In the genomic region with DNA sequence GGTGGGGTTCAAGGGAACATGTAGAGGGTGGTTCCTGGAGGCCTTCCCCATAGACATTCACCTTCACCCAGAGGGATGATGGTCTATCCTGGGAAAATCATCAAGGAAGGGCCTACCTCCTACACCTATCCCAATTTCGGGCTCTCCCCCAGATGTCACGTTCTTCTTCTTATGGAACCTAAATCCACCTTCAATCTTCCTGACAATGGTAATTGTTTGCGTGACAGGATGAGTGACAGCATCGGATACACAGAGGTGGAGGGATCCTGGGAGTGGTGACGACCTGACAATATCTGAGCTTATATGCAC, we compare ENCODE assay signal across 2 cellular contexts.
TF ChIP-seq lines count a peak whose summit lies in the region.

No MANE protein-coding gene starts in this region.

TF ChIP-seq in WTC11, 78 proteins besides CTCF, POLR2A, EP300 and RAD21:
- TF ChIP-seq, protein P1, sequence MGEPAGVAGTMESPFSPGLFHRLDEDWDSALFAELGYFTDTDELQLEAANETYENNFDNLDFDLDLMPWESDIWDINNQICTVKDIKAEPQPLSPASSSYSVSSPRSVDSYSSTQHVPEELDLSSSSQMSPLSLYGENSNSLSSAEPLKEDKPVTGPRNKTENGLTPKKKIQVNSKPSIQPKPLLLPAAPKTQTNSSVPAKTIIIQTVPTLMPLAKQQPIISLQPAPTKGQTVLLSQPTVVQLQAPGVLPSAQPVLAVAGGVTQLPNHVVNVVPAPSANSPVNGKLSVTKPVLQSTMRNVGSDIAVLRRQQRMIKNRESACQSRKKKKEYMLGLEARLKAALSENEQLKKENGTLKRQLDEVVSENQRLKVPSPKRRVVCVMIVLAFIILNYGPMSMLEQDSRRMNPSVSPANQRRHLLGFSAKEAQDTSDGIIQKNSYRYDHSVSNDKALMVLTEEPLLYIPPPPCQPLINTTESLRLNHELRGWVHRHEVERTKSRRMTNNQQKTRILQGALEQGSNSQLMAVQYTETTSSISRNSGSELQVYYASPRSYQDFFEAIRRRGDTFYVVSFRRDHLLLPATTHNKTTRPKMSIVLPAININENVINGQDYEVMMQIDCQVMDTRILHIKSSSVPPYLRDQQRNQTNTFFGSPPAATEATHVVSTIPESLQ (CRISPR knock-in tag; IDR thresholded peaks at IDR 0.05), result no peak
- TF ChIP-seq, protein P2, sequence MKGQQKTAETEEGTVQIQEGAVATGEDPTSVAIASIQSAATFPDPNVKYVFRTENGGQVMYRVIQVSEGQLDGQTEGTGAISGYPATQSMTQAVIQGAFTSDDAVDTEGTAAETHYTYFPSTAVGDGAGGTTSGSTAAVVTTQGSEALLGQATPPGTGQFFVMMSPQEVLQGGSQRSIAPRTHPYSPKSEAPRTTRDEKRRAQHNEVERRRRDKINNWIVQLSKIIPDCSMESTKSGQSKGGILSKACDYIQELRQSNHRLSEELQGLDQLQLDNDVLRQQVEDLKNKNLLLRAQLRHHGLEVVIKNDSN (CRISPR knock-in tag; IDR thresholded peaks at IDR 0.05), result no peak
- TF ChIP-seq NFYB (CRISPR knock-in tag; conservative IDR thresholded peaks at IDR 0.05; ENCODE audit: low read depth) (no peak), ZNF423 (CRISPR knock-in tag; IDR thresholded peaks at IDR 0.05) (no peak), ZBTB21 (CRISPR knock-in tag; IDR thresholded peaks at IDR 0.05; ENCODE audit: borderline replicate concordance) (no peak), ZNF219 (CRISPR knock-in tag; IDR thresholded peaks at IDR 0.05; ENCODE audit: borderline replicate concordance) (no peak)
- TF ChIP-seq, protein P3, sequence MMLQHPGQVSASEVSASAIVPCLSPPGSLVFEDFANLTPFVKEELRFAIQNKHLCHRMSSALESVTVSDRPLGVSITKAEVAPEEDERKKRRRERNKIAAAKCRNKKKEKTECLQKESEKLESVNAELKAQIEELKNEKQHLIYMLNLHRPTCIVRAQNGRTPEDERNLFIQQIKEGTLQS (CRISPR knock-in tag; conservative IDR thresholded peaks at IDR 0.05), result no peak
- TF ChIP-seq, protein P4, sequence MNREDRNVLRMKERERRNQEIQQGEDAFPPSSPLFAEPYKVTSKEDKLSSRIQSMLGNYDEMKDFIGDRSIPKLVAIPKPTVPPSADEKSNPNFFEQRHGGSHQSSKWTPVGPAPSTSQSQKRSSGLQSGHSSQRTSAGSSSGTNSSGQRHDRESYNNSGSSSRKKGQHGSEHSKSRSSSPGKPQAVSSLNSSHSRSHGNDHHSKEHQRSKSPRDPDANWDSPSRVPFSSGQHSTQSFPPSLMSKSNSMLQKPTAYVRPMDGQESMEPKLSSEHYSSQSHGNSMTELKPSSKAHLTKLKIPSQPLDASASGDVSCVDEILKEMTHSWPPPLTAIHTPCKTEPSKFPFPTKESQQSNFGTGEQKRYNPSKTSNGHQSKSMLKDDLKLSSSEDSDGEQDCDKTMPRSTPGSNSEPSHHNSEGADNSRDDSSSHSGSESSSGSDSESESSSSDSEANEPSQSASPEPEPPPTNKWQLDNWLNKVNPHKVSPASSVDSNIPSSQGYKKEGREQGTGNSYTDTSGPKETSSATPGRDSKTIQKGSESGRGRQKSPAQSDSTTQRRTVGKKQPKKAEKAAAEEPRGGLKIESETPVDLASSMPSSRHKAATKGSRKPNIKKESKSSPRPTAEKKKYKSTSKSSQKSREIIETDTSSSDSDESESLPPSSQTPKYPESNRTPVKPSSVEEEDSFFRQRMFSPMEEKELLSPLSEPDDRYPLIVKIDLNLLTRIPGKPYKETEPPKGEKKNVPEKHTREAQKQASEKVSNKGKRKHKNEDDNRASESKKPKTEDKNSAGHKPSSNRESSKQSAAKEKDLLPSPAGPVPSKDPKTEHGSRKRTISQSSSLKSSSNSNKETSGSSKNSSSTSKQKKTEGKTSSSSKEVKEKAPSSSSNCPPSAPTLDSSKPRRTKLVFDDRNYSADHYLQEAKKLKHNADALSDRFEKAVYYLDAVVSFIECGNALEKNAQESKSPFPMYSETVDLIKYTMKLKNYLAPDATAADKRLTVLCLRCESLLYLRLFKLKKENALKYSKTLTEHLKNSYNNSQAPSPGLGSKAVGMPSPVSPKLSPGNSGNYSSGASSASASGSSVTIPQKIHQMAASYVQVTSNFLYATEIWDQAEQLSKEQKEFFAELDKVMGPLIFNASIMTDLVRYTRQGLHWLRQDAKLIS (CRISPR knock-in tag; IDR thresholded peaks at IDR 0.05; ENCODE audit: borderline replicate concordance), result no peak
TF ChIP-seq in WTC11: peak in this region for 0.

TF ChIP-seq in HepG2, 621 proteins besides CTCF, POLR2A, EP300 and RAD21:
- TF ChIP-seq ZSCAN29 (CRISPR knock-in tag; conservative IDR thresholded peaks at IDR 0.05), result no peak
- TF ChIP-seq, protein P5, sequence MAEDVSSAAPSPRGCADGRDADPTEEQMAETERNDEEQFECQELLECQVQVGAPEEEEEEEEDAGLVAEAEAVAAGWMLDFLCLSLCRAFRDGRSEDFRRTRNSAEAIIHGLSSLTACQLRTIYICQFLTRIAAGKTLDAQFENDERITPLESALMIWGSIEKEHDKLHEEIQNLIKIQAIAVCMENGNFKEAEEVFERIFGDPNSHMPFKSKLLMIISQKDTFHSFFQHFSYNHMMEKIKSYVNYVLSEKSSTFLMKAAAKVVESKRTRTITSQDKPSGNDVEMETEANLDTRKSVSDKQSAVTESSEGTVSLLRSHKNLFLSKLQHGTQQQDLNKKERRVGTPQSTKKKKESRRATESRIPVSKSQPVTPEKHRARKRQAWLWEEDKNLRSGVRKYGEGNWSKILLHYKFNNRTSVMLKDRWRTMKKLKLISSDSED (CRISPR knock-in tag; IDR thresholded peaks at IDR 0.05), result no peak
- no peak for TF ChIP-seq ZNF33B (CRISPR knock-in tag; IDR thresholded peaks at IDR 0.05)
- no peak for TF ChIP-seq NFE2 (CRISPR knock-in tag; IDR thresholded peaks at IDR 0.05)
- no peak for TF ChIP-seq ZNF629 (CRISPR knock-in tag; conservative IDR thresholded peaks at IDR 0.05)
- TF ChIP-seq, protein P6, sequence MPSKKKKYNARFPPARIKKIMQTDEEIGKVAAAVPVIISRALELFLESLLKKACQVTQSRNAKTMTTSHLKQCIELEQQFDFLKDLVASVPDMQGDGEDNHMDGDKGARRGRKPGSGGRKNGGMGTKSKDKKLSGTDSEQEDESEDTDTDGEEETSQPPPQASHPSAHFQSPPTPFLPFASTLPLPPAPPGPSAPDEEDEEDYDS (CRISPR knock-in tag; IDR thresholded peaks at IDR 0.05), result no peak
- TF ChIP-seq EEA1 (CRISPR knock-in tag; IDR thresholded peaks at IDR 0.05; ENCODE audit: borderline replicate concordance), result no peak
- TF ChIP-seq, protein P7, sequence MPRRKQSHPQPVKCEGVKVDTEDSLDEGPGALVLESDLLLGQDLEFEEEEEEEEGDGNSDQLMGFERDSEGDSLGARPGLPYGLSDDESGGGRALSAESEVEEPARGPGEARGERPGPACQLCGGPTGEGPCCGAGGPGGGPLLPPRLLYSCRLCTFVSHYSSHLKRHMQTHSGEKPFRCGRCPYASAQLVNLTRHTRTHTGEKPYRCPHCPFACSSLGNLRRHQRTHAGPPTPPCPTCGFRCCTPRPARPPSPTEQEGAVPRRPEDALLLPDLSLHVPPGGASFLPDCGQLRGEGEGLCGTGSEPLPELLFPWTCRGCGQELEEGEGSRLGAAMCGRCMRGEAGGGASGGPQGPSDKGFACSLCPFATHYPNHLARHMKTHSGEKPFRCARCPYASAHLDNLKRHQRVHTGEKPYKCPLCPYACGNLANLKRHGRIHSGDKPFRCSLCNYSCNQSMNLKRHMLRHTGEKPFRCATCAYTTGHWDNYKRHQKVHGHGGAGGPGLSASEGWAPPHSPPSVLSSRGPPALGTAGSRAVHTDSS (CRISPR knock-in tag; conservative IDR thresholded peaks at IDR 0.05), result no peak
- TF ChIP-seq WIZ (CRISPR knock-in tag; IDR thresholded peaks at IDR 0.05), result no peak
- no peak for TF ChIP-seq ATF1 (CRISPR knock-in tag; IDR thresholded peaks at IDR 0.05)
- TF ChIP-seq KDM1A (CRISPR knock-in tag; IDR thresholded peaks at IDR 0.05), result no peak
- no peak for TF ChIP-seq ZNF253 (CRISPR knock-in tag; IDR thresholded peaks at IDR 0.05; ENCODE audit: borderline replicate concordance)
- TF ChIP-seq RCOR2 (CRISPR knock-in tag; IDR thresholded peaks at IDR 0.05), result no peak
- TF ChIP-seq, protein P8, sequence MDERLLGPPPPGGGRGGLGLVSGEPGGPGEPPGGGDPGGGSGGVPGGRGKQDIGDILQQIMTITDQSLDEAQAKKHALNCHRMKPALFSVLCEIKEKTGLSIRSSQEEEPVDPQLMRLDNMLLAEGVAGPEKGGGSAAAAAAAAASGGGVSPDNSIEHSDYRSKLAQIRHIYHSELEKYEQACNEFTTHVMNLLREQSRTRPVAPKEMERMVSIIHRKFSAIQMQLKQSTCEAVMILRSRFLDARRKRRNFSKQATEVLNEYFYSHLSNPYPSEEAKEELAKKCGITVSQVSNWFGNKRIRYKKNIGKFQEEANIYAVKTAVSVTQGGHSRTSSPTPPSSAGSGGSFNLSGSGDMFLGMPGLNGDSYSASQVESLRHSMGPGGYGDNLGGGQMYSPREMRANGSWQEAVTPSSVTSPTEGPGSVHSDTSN (CRISPR knock-in tag; IDR thresholded peaks at IDR 0.05), result no peak
